Comparison of ENCODE assay signal across 11 cellular contexts in genomic region chr7:31114593-31115343, GRCh38.
DNase-seq lines count a peak whose midpoint lies in the region; ATAC-seq and TF ChIP-seq lines count a peak whose summit lies in the region.
"Had no signal": no experiment of that assay in that cellular context is flagged by ENCODE, and none has a peak within 500 bp of the region (broad histone marks: within the 10 kb centered on the region; RNA-seq: fewer than 3 reads in every experiment).

No MANE protein-coding gene starts in this region.

- no CpG with 5 or more reads among the region's 1 CpG for WGBS in right lobe of liver (ENCODE audit: insufficient coverage, low coverage, low lambda C conversion rate, missing lambda C conversion rate)

- CTCF ChIA-PET in activated CD8-positive, alpha-beta memory T cell treated with anti-CD3 and anti-CD28 coated beads, Interleukin-2, amount 10 ng/mL, durations not matched to agents 7 days and 5 days (lab: Charles Lee): interaction anchor here (1.3 to 1.4 kb wide), 2 partner anchors 19 to 131 kb away, joined by 3 read pairs; no protein-coding TSS in a partner anchor

- H3K27me3 Mint-ChIP-seq in activated CD8-positive, alpha-beta memory T cell treated with anti-CD3 and anti-CD28 coated beads, Interleukin-2, amount 10 ng/mL, durations not matched to agents 7 days and 5 days: peaks cover 20% of the 10 kb centered on the region

- no peaks in the 10 kb centered on the region for H3K9me3 Mint-ChIP-seq in activated CD8-positive, alpha-beta memory T cell treated with anti-CD3 and anti-CD28 coated beads, Interleukin-2, amount 10 ng/mL, durations not matched to agents 7 days and 5 days (ENCODE audit: low read depth)

- intact Hi-C loops in right lobe of liver (cut with DNase I): loop anchor here in 1 of 2 donors (10.0 kb wide), 1 partner anchor 60 kb away; no protein-coding TSS in a partner anchor

- no peaks in the 10 kb centered on the region for H3K4me1 ChIP-seq in right lobe of liver

- no peaks in the 10 kb centered on the region for H3K9me3 ChIP-seq in right lobe of liver
- H3K9me3 ChIP-seq: neutrophil had no signal

- H3K4me1 Mint-ChIP-seq in activated CD8-positive, alpha-beta memory T cell treated with anti-CD3 and anti-CD28 coated beads, Interleukin-2, amount 10 ng/mL, durations not matched to agents 7 days and 5 days: no peaks in the 10 kb centered on the region

- H3K4me3 Mint-ChIP-seq in activated CD8-positive, alpha-beta memory T cell treated with anti-CD3 and anti-CD28 coated beads, Interleukin-2, amount 10 ng/mL, durations not matched to agents 7 days and 5 days: no peak overlapping the region

- no peaks in the 10 kb centered on the region for H3K36me3 Mint-ChIP-seq in activated CD8-positive, alpha-beta memory T cell treated with anti-CD3 and anti-CD28 coated beads, Interleukin-2, amount 10 ng/mL, durations not matched to agents 7 days and 5 days

- TF ChIP-seq CTCF in right lobe of liver (IDR thresholded peaks at IDR 0.05): no peak
- TF ChIP-seq CTCF in GM13976 (IDR thresholded peaks at IDR 0.05; ENCODE audit: borderline replicate concordance, control extremely low read depth, extremely low read depth, insufficient read depth, missing control alignments): no peak

- peak; percentile 50 for DNase-seq in EH (ENCODE audit: low read depth)
- peak; percentile 3 for DNase-seq in MV-4-11 (lab: John Stamatoyannopoulos, UW)
- DNase-seq in cerebellum (ENCODE audit: low spot score): peak; percentile 81
- DNase-seq in right lobe of liver: no peak
- no peak for DNase-seq in activated CD4-positive, alpha-beta T cell treated with anti-CD3 and anti-CD28 coated beads for 48 hours
- no peak for DNase-seq in GM13976 (ENCODE audit: low spot score)
- no peak for DNase-seq in activated CD8-positive, alpha-beta memory T cell treated with anti-CD3 and anti-CD28 coated beads, Interleukin-2, amount 10 ng/mL, durations not matched to agents 7 days and 5 days
- DNase-seq in NK-92 treated with Interleukin-12 subunit alpha and Interleukin-12 subunit beta, amount 100 ng/mL, for 24 hours (lab: John Stamatoyannopoulos, UW): no peak
- DNase-seq: activated CD8-positive, alpha-beta memory T cell treated with anti-CD3 and anti-CD28 coated beads, Interleukin-2, amount 50 U/mL, for 48 hours; DMS53 had no signal

- ATAC-seq in right lobe of liver: peak in 3 of 4 donors; percentile 46 to 70 (median 51)
- ATAC-seq in activated CD8-positive, alpha-beta memory T cell treated with anti-CD3 and anti-CD28 coated beads, Interleukin-2, amount 10 ng/mL, durations not matched to agents 7 days and 5 days: no peak

- H3K27ac ChIP-seq in right lobe of liver: no peak overlapping the region
- H3K27ac ChIP-seq: neutrophil had no signal

- no peak overlapping the region for H3K4me3 ChIP-seq in right lobe of liver

- H3K27ac Mint-ChIP-seq in activated CD8-positive, alpha-beta memory T cell treated with anti-CD3 and anti-CD28 coated beads, Interleukin-2, amount 10 ng/mL, durations not matched to agents 7 days and 5 days: no peak overlapping the region

- in situ Hi-C loops in GM13976 (cut with MboI; ENCODE audit: low sequenced_read_pairs, unreplicated experiment): no loop called here

- no peaks in the 10 kb centered on the region for H3K36me3 ChIP-seq in right lobe of liver
- H3K36me3 ChIP-seq: neutrophil had no signal

- H3K27me3 ChIP-seq in right lobe of liver: no peaks in the 10 kb centered on the region

- no peak for TF ChIP-seq POLR2A in right lobe of liver (IDR thresholded peaks at IDR 0.05)

Comparison
In these comparisons a context has a peak if more than half of its experiments do, and no peak if none do; other contexts are left out.
1. DNase-seq: peak in EH (single experiment), MV-4-11 (single experiment) and cerebellum (single experiment); none in right lobe of liver (0 of 3), activated CD4-positive, alpha-beta T cell treated with anti-CD3 and anti-CD28 coated beads for 48 hours (single experiment), GM13976 (single experiment), activated CD8-positive, alpha-beta memory T cell treated with anti-CD3 and anti-CD28 coated beads, Interleukin-2, amount 10 ng/mL, durations not matched to agents 7 days and 5 days (single experiment) and NK-92 treated with Interleukin-12 subunit alpha and Interleukin-12 subunit beta, amount 100 ng/mL, for 24 hours (single experiment).